ENCODE assay signal across 9 cellular contexts in the genomic region with DNA sequence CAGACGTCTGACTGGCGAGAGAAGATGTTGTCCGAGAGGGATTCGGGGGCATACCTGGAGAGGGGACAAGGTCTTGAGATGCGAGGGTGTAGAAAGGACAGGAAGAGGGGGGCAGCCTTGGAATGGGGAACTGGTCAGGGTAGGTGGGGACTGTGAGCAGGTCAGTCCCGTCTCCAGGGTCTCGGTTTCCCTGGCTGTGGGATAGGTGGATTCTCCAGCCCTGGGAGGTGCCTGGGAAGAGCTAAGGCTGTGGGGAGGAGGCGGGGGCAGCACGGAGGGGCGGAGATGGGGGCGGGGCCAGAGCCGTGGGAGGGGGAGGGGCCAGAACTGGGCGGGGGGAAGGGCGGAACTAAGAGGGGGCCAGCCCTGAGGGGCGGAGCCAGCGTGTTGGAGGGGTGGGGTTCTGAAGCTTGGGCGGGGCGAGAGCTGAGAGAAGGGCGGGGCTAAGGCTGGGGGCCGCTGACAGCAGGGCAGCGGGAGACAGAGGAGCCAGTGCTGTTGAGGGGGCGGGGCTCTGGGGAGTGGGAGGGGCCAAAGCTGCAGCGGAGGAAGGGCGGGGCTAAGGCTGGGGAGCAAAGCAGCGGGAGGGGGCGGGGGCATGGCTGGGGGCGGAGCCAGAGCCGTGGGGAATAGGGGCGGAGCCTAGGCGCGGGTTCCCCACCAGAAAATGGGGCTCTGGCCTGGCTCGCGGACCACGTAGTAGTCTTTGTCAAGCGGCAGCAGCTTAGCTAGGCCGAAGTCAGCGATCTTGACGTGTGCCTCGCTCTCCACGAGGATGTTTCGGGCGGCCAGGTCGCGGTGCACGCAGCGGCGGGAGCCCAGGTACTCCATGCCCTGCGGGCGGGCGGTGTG. TPM values are rescaled to one million over a fixed set of nuclear protein-coding genes. Genes with fewer than 3 reads are reported as not detected.
A peak's percentile ranks its signal among the peaks of the same experiment; 100 is the strongest.
DNase-seq lines count a peak whose midpoint lies in the region; ATAC-seq, FAIRE-seq and TF ChIP-seq lines count a peak whose summit lies in the region.
"Had no signal": no experiment of that assay in that cellular context is flagged by ENCODE, and none has a peak within 500 bp of the region (broad histone marks: within the 10 kb centered on the region; RNA-seq: fewer than 3 reads in every experiment).

No MANE protein-coding gene starts in this region.

- CTCF ChIA-PET in SK-N-SH (lab: Yijun Ruan, JAX), result interaction anchor here (0.7 to 1.5 kb wide), 5 partner anchors 28 to 225 kb away, joined by 3 read pairs; a partner anchor contains a TSS

- peak overlapping the region; percentile 62 for H3K9ac ChIP-seq in HUES48 (ENCODE audit: low read depth, low read length)
- peak overlapping the region; percentile 34 for H3K9ac ChIP-seq in SK-N-SH
- H3K9ac ChIP-seq in keratinocyte (ENCODE audit: control insufficient read depth, extremely low read depth, insufficient read depth, low read length), result peak overlapping the region; percentile 69

- ATAC-seq in GM21619 (IDR thresholded peaks at IDR 0.05; ENCODE audit: unreplicated experiment) (no peak), HG02840 (IDR thresholded peaks at IDR 0.05; ENCODE audit: low FRiP score, unreplicated experiment) (no peak)

- H3K27ac ChIP-seq in HUES48 (ENCODE audit: low read depth, low read length), result peak overlapping the region; percentile 85
- peak overlapping the region; percentile 54 to 93 for H3K27ac ChIP-seq in SK-N-SH (ENCODE audit: low read depth in 2 of 2, low read length in 1 of 2)
- H3K27ac ChIP-seq in keratinocyte (ENCODE audit: control insufficient read depth, insufficient read depth, low read length), result peak overlapping the region; percentile 20

- H3K4me1 ChIP-seq in HUES48 (ENCODE audit: control insufficient read depth, insufficient read depth, low read length), result peaks cover 5% of the 10 kb centered on the region; the same call in 1 of the 2 replicates
- H3K4me1 ChIP-seq in SK-N-SH (ENCODE audit: control insufficient read depth in 1 of 2, insufficient read depth in 2 of 2, low read depth in 1 of 2, low read length in 1 of 2), result peaks cover 0 to 8% of the 10 kb centered on the region in 2 experiments; a peak in 1 of 4 replicates
- H3K4me1 ChIP-seq in keratinocyte (ENCODE audit: control insufficient read depth, extremely low read depth, insufficient read depth, low read length), result peaks cover 7% of the 10 kb centered on the region

- no peaks in the 10 kb centered on the region for H3K9me2 ChIP-seq in SK-N-SH

- WGBS in SK-N-SH (ENCODE audit: low lambda C conversion rate), result 2% methylated on average over 26 of the region's 50 CpGs

- no peaks in the 10 kb centered on the region for H3K36me3 ChIP-seq in HUES48 (ENCODE audit: control insufficient read depth, insufficient read depth, low read length)
- no peaks in the 10 kb centered on the region for H3K36me3 ChIP-seq in SK-N-SH (replicated peaks in 1 of 2; ENCODE audit: control insufficient read depth in 1 of 2, insufficient read depth in 2 of 2, low read length in 1 of 2)
- H3K36me3 ChIP-seq in keratinocyte (ENCODE audit: control insufficient read depth in 2 of 2, extremely low read depth in 1 of 2, insufficient read depth in 2 of 2, low read length in 2 of 2), result no peaks in the 10 kb centered on the region

- H3K9me1 ChIP-seq in keratinocyte (ENCODE audit: control insufficient read depth, extremely low read depth, insufficient read depth, low read length), result no peaks in the 10 kb centered on the region

- H2AFZ ChIP-seq in SK-N-SH (ENCODE audit: low read depth) (peak overlapping the region; percentile 98), keratinocyte (ENCODE audit: control insufficient read depth, low read length) (peak overlapping the region; percentile 98)

- no peak for TF ChIP-seq EP300 in SK-N-SH (IDR thresholded peaks at IDR 0.05; ENCODE audit: borderline replicate concordance in 1 of 2, low read depth in 1 of 2, low read length in 1 of 2)

- no peak for FAIRE-seq in keratinocyte (lab: Jason Lieb, UNC)
- FAIRE-seq: islet of Langerhans had no signal

- TF ChIP-seq RAD21 in SK-N-SH (IDR thresholded peaks at IDR 0.05; ENCODE audit: low read length), result no peak

- H3K9me3 ChIP-seq in HUES48 (ENCODE audit: control insufficient read depth, insufficient read depth, low read length) (no peaks in the 10 kb centered on the region), SK-N-SH (no peaks in the 10 kb centered on the region), keratinocyte (ENCODE audit: control insufficient read depth, low read depth, low read length) (no peaks in the 10 kb centered on the region)

- TF ChIP-seq CTCF in SK-N-SH (IDR thresholded peaks at IDR 0.05), result no peak
- TF ChIP-seq CTCF in keratinocyte (optimal IDR thresholded peaks at IDR 0.05 in 1 of 3, IDR thresholded peaks at IDR 0.05 in 1 of 3, conservative IDR thresholded peaks at IDR 0.05 in 1 of 3; ENCODE audit: extremely low read depth in 1 of 3, insufficient read depth in 2 of 3, low read length in 3 of 3), result no peak

- H3K4me3 ChIP-seq in HUES48 (ENCODE audit: low read depth, low read length), result peak overlapping the region; percentile 81
- peak overlapping the region; percentile 53 to 81 for H3K4me3 ChIP-seq in SK-N-SH (ENCODE audit: low read depth in 2 of 2, low read length in 1 of 2)
- peak overlapping the region; percentile 54 to 83 (median 79) for H3K4me3 ChIP-seq in keratinocyte (ENCODE audit: control insufficient read depth in 2 of 3, extremely low read depth in 1 of 3, insufficient read depth in 2 of 3, low read depth in 1 of 3, low read length in 3 of 3)

- peak; percentile 16 for DNase-seq in CD1c-positive myeloid dendritic cell (ENCODE audit: extremely low spot score)
- peak; percentile 99 for DNase-seq in SK-N-SH
- peak; percentile 99 for DNase-seq in cerebellar cortex (ENCODE audit: low spot score)
- peak; percentile 91 for DNase-seq in keratinocyte (ENCODE audit: low read depth, low spot score)
- DNase-seq in stimulated activated CD4-positive, alpha-beta T cell treated with anti-CD3 and anti-CD28 coated beads, Interleukin-1b, Interleukin-23, amount 100 ng/mL, for 24 hours (ENCODE audit: low read depth in 4 of 4, low spot score in 1 of 4), result peak in 3 of 4 experiments; percentile 41 to 53 (median 45)

- POLR2A ChIA-PET in SK-N-SH (lab: Yijun Ruan, JAX), result interaction anchor here (0.6 to 1.2 kb wide), 5 partner anchors 11 to 120 kb away, joined by 3 to 6 read pairs (median 5); a partner anchor contains a TSS

- H4K20me1 ChIP-seq in SK-N-SH (ENCODE audit: insufficient read depth) (no peaks in the 10 kb centered on the region), keratinocyte (ENCODE audit: control insufficient read depth, extremely low read depth, insufficient read depth, low read length) (no peaks in the 10 kb centered on the region)

- dilution Hi-C loops in keratinocyte (cut with MboI; ENCODE audit: extremely low pct_ligation_motif_present, low sequenced_read_pairs), result no loop called here

- peaks cover 3% of the 10 kb centered on the region; the same call in 1 of the 2 replicates for H3K27me3 ChIP-seq in HUES48 (ENCODE audit: control insufficient read depth, insufficient read depth, low read length)
- no peaks in the 10 kb centered on the region for H3K27me3 ChIP-seq in SK-N-SH (ENCODE audit: insufficient read depth)
- peaks cover 5% of the 10 kb centered on the region for H3K27me3 ChIP-seq in keratinocyte (ENCODE audit: control insufficient read depth, extremely low read depth, insufficient read depth, low read length)

- H3K79me2 ChIP-seq in SK-N-SH (ENCODE audit: insufficient read depth) (no peaks in the 10 kb centered on the region), keratinocyte (ENCODE audit: control insufficient read depth, insufficient read depth, low read length) (no peaks in the 10 kb centered on the region)

- H3F3A ChIP-seq in SK-N-SH (replicated peaks; ENCODE audit: insufficient read depth), result peaks cover 3% of the 10 kb centered on the region

- H3K4me2 ChIP-seq in SK-N-SH (peak overlapping the region; percentile 85), keratinocyte (ENCODE audit: control insufficient read depth, extremely low read depth, insufficient read depth, low read depth, low read length) (peak overlapping the region; percentile 96)

RNA-seq across cellular contexts. Expression of a gene that starts 9.5 kb away (rescaled TPM):
- polyA plus RNA-seq in SK-N-SH (2012; rRNA removed) (0.21 and 0.65 TPM in 2 replicates), keratinocyte (0.19 to 0.24 TPM in 2 of 3 replicates, not detected in the other)
- 0.17 and 0.37 TPM in 2 replicates for polyA plus RNA-seq in SK-N-SH (2012; cell fraction: cytosol; rRNA removed)
- 0.49 and 0.58 TPM in 2 replicates for polyA plus RNA-seq in SK-N-SH (2012; cell fraction: nucleus; rRNA removed)
- not detected for polyA plus RNA-seq in keratinocyte (2011; ENCODE audit: low read depth)
- 0.62 and 0.94 TPM in 2 replicates for polyA plus RNA-seq in keratinocyte (2011; cell fraction: cytosol; rRNA removed)
- polyA plus RNA-seq in keratinocyte (2011; cell fraction: nucleus; rRNA removed), result 0.42 TPM in 1 of 2 replicates, not detected in the other
- polyA plus RNA-seq in keratinocyte (2012; ENCODE audit: low replicate concordance), result 0.16 and 0.99 TPM in 2 replicates
- polyA minus RNA-seq in keratinocyte, result 0.51 to 1.5 TPM in 2 of 3 replicates, not detected in the other
- not detected for polyA minus RNA-seq in keratinocyte (2011; cell fraction: cytosol; rRNA and poly(A)+ RNA removed)
- polyA minus RNA-seq in keratinocyte (2011; cell fraction: nucleus; rRNA and poly(A)+ RNA removed), result not detected in 2 replicates

RNA-seq across cellular contexts. Expression of a gene that starts 17.0 kb away (rescaled TPM):
- polyA plus RNA-seq in SK-N-SH (2012; rRNA removed), result 1.3 and 2.0 TPM in 2 replicates
- 0.67 and 0.71 TPM in 2 replicates for polyA plus RNA-seq in SK-N-SH (2012; cell fraction: cytosol; rRNA removed)
- 6.4 and 7.2 TPM in 2 replicates for polyA plus RNA-seq in SK-N-SH (2012; cell fraction: nucleus; rRNA removed)
- polyA plus RNA-seq in keratinocyte, result 0.37 to 0.59 TPM (median 0.50 TPM) in 3 replicates
- 0.22 TPM for polyA plus RNA-seq in keratinocyte (2011; ENCODE audit: low read depth)
- 0.51 and 0.55 TPM in 2 replicates for polyA plus RNA-seq in keratinocyte (2011; cell fraction: cytosol; rRNA removed)
- polyA plus RNA-seq in keratinocyte (2011; cell fraction: nucleus; rRNA removed), result 0.65 and 1.1 TPM in 2 replicates
- 0.28 and 0.58 TPM in 2 replicates for polyA plus RNA-seq in keratinocyte (2012; ENCODE audit: low replicate concordance)
- polyA minus RNA-seq in keratinocyte, result 0.58 to 0.79 TPM (median 0.62 TPM) in 3 replicates
- not detected for polyA minus RNA-seq in keratinocyte (2011; cell fraction: cytosol; rRNA and poly(A)+ RNA removed)
- 0.11 and 0.23 TPM in 2 replicates for polyA minus RNA-seq in keratinocyte (2011; cell fraction: nucleus; rRNA and poly(A)+ RNA removed)

RNA-seq across cellular contexts. Expression of a gene that starts 28.9 kb away (rescaled TPM):
- polyA plus RNA-seq in SK-N-SH (2012; rRNA removed) (2,138 and 2,695 TPM in 2 replicates), keratinocyte (1,044 to 1,469 TPM (median 1,312 TPM) in 3 replicates)
- 1,924 and 2,091 TPM in 2 replicates for polyA plus RNA-seq in SK-N-SH (2012; cell fraction: cytosol; rRNA removed)
- 669 and 951 TPM in 2 replicates for polyA plus RNA-seq in SK-N-SH (2012; cell fraction: nucleus; rRNA removed)
- 287 TPM for polyA plus RNA-seq in keratinocyte (2011; ENCODE audit: low read depth)
- 1,056 and 2,301 TPM in 2 replicates for polyA plus RNA-seq in keratinocyte (2011; cell fraction: cytosol; rRNA removed)
- 294 and 383 TPM in 2 replicates for polyA plus RNA-seq in keratinocyte (2011; cell fraction: nucleus; rRNA removed)
- 2,077 and 3,022 TPM in 2 replicates for polyA plus RNA-seq in keratinocyte (2012; ENCODE audit: low replicate concordance)
- polyA minus RNA-seq in keratinocyte, result 307 to 740 TPM (median 469 TPM) in 3 replicates
- polyA minus RNA-seq in keratinocyte (2011; cell fraction: cytosol; rRNA and poly(A)+ RNA removed), result 2,199 TPM
- 167 and 172 TPM in 2 replicates for polyA minus RNA-seq in keratinocyte (2011; cell fraction: nucleus; rRNA and poly(A)+ RNA removed)

RNA-seq across cellular contexts. Expression of a gene that starts 35.9 kb away (rescaled TPM):
- polyA plus RNA-seq in SK-N-SH (2012; rRNA removed) (not detected in 2 replicates), keratinocyte (3.6 to 5.1 TPM (median 4.4 TPM) in 3 replicates)
- polyA plus RNA-seq in SK-N-SH (2012; cell fraction: cytosol; rRNA removed), result not detected in 2 replicates
- polyA plus RNA-seq in SK-N-SH (2012; cell fraction: nucleus; rRNA removed), result 0.05 TPM in 1 of 2 replicates, not detected in the other
- polyA plus RNA-seq in keratinocyte (2011; ENCODE audit: low read depth), result 0.59 TPM
- 1.9 and 2.4 TPM in 2 replicates for polyA plus RNA-seq in keratinocyte (2011; cell fraction: cytosol; rRNA removed)
- polyA plus RNA-seq in keratinocyte (2011; cell fraction: nucleus; rRNA removed), result 6.2 and 7.7 TPM in 2 replicates
- 6.2 and 7.2 TPM in 2 replicates for polyA plus RNA-seq in keratinocyte (2012; ENCODE audit: low replicate concordance)
- polyA minus RNA-seq in keratinocyte, result 4.9 to 12.7 TPM (median 4.9 TPM) in 3 replicates
- 5.4 TPM for polyA minus RNA-seq in keratinocyte (2011; cell fraction: cytosol; rRNA and poly(A)+ RNA removed)
- 6.3 and 9.2 TPM in 2 replicates for polyA minus RNA-seq in keratinocyte (2011; cell fraction: nucleus; rRNA and poly(A)+ RNA removed)

RNA-seq across cellular contexts. Expression of a gene that starts 41.0 kb away (rescaled TPM):
- polyA plus RNA-seq in SK-N-SH (2012; rRNA removed) (0.02 TPM in 2 replicates), keratinocyte (not detected in 3 replicates)
- 0.01 TPM in 1 of 2 replicates, not detected in the other for polyA plus RNA-seq in SK-N-SH (2012; cell fraction: cytosol; rRNA removed)
- polyA plus RNA-seq in SK-N-SH (2012; cell fraction: nucleus; rRNA removed), result 0.01 and 0.02 TPM in 2 replicates
- not detected for polyA plus RNA-seq in keratinocyte (2011; ENCODE audit: low read depth)
- polyA plus RNA-seq in keratinocyte (2011; cell fraction: cytosol; rRNA removed), result not detected in 2 replicates
- not detected in 2 replicates for polyA plus RNA-seq in keratinocyte (2011; cell fraction: nucleus; rRNA removed)
- polyA plus RNA-seq in keratinocyte (2012; ENCODE audit: low replicate concordance), result 0.08 TPM in 1 of 2 replicates, not detected in the other
- polyA minus RNA-seq in keratinocyte, result not detected in 3 replicates
- polyA minus RNA-seq in keratinocyte (2011; cell fraction: cytosol; rRNA and poly(A)+ RNA removed), result not detected
- not detected in 2 replicates for polyA minus RNA-seq in keratinocyte (2011; cell fraction: nucleus; rRNA and poly(A)+ RNA removed)

Comparison
In these comparisons a context has a peak if more than half of its experiments do, and no peak if none do; other contexts are left out.
1. DNase-seq: peak in every context shown above with its lines; median percentile 99 in SK-N-SH; 99 in cerebellar cortex; 91 in keratinocyte; 45 in stimulated activated CD4-positive, alpha-beta T cell treated with anti-CD3 and anti-CD28 coated beads, Interleukin-1b, Interleukin-23, amount 100 ng/mL, for 24 hours; 16 in CD1c-positive myeloid dendritic cell.
2. H3K27ac ChIP-seq: peak in every context shown above with its lines; median percentile 85 in HUES48; 74 in SK-N-SH; 20 in keratinocyte.